Comparison of ENCODE assay signal across 24 cellular contexts in genomic region chr12:41466300-41466699, GRCh38.
"Had no signal": no experiment of that assay in that cellular context is flagged by ENCODE, and none has a peak within 500 bp of the region (broad histone marks: within the 10 kb centered on the region; RNA-seq: fewer than 3 reads in every experiment).

No MANE protein-coding gene starts in this region.

- H3K36me3 ChIP-seq: heart right ventricle, thoracic aorta, WERI-Rb-1 had no signal

- H3K9me3 ChIP-seq: heart right ventricle, mucosa of descending colon, thoracic aorta had no signal

- H3K4me3 ChIP-seq: heart right ventricle, mucosa of descending colon, thoracic aorta had no signal

- H3K27me3 Mint-ChIP-seq: brain; dendritic cell treated with granulocyte-macrophage colony-stimulating factor and Interleukin-4, amounts not matched to agents 40 ng/mL and 50 ng/mL, for 4 days had no signal

- ATAC-seq: activated CD8-positive, alpha-beta T cell treated with anti-CD3 and anti-CD28 coated beads, Interleukin-2, amount 10 ng/mL, durations not matched to agents 7 days and 5 days; activated naive CD4-positive, alpha-beta T cell treated with anti-CD3 and anti-CD28 coated beads, Interleukin-2, amount 50 U/mL, for 72 hours; left colon; mucosa of descending colon had no signal

- H3K36me3 Mint-ChIP-seq: activated naive CD4-positive, alpha-beta T cell treated with anti-CD3 and anti-CD28 coated beads, Interleukin-2, amount 50 U/mL, for 72 hours; brain; memory B cell; type B pancreatic cell had no signal

- H3K9me3 Mint-ChIP-seq: activated naive CD4-positive, alpha-beta T cell treated with anti-CD3 and anti-CD28 coated beads, Interleukin-2, amount 50 U/mL, for 72 hours; dendritic cell treated with granulocyte-macrophage colony-stimulating factor and Interleukin-4, amounts not matched to agents 40 ng/mL and 50 ng/mL, for 4 days; memory B cell; nephron progenitor cell; type B pancreatic cell had no signal

- H3K4me3 Mint-ChIP-seq: activated CD8-positive, alpha-beta T cell treated with anti-CD3 and anti-CD28 coated beads, Interleukin-2, amount 10 ng/mL, durations not matched to agents 7 days and 5 days; dendritic cell treated with granulocyte-macrophage colony-stimulating factor and Interleukin-4, amounts not matched to agents 40 ng/mL and 50 ng/mL, for 4 days; memory B cell; nephron progenitor cell; type B pancreatic cell had no signal

- H3K27ac ChIP-seq: heart right ventricle, thoracic aorta, WERI-Rb-1 had no signal

- H3K4me1 Mint-ChIP-seq: memory B cell had no signal

- H3K4me1 ChIP-seq: heart right ventricle had no signal

- DNase-seq: activated CD4-positive, alpha-beta T cell treated with anti-CD3 and anti-CD28 coated beads for 1 hour; activated CD4-positive, alpha-beta T cell treated with anti-CD3 and anti-CD28 coated beads, Interleukin-2, amount 50 U/mL, for 1 hour; activated CD8-positive, alpha-beta T cell treated with anti-CD3 and anti-CD28 coated beads, Interleukin-2, amount 10 ng/mL, durations not matched to agents 7 days and 5 days; activated T-cell treated with anti-CD3 and anti-CD28 coated beads, Interleukin-2, amount 50 U/mL, for 1 hour; aorta; effector CD4-positive, alpha-beta T cell; erythroblast; foreskin fibroblast; heart right ventricle; left colon; mucosa of descending colon; occipital lobe; posterior cingulate gyrus; retina; stimulated activated CD4-positive, alpha-beta T cell treated with anti-CD3 and anti-CD28 coated beads, Interleukin-4, amount 100 ng/mL, for 24 hours; stimulated activated naive CD4-positive, alpha-beta T cell treated with Interleukin-2 at 50 U/mL for 16 hours; WERI-Rb-1 had no signal

- H3K27ac Mint-ChIP-seq: activated CD8-positive, alpha-beta T cell treated with anti-CD3 and anti-CD28 coated beads, Interleukin-2, amount 10 ng/mL, durations not matched to agents 7 days and 5 days; activated naive CD4-positive, alpha-beta T cell treated with anti-CD3 and anti-CD28 coated beads, Interleukin-2, amount 50 U/mL, for 72 hours; dendritic cell treated with granulocyte-macrophage colony-stimulating factor and Interleukin-4, amounts not matched to agents 40 ng/mL and 50 ng/mL, for 4 days; memory B cell; nephron progenitor cell; type B pancreatic cell had no signal
